14 cellular contexts compared by ENCODE assay signal in genomic region chr9:123377211-123377971, GRCh38. TPM values are rescaled to one million over a fixed set of nuclear protein-coding genes. Genes with fewer than 3 reads are reported as not detected.
DNase-seq lines count a peak whose midpoint lies in the region; ATAC-seq and TF ChIP-seq lines count a peak whose summit lies in the region.
"Had no signal": no experiment of that assay in that cellular context is flagged by ENCODE, and none has a peak within 500 bp of the region (broad histone marks: within the 10 kb centered on the region; RNA-seq: fewer than 3 reads in every experiment).

No MANE protein-coding gene starts in this region.

- no peak overlapping the region for H2BK120ac ChIP-seq in neuronal stem cell (ENCODE audit: low read depth, low read length)

- H3K27me3 ChIP-seq in BLaER1 = peaks cover 29% of the 10 kb centered on the region
- no peaks in the 10 kb centered on the region for H3K27me3 ChIP-seq in NT2/D1 (ENCODE audit: insufficient read depth, insufficient read length)
- no peaks in the 10 kb centered on the region for H3K27me3 ChIP-seq in neuronal stem cell (ENCODE audit: control insufficient read depth in 3 of 3, insufficient read depth in 3 of 3, low read depth in 1 of 3, low read length in 3 of 3)

- no peak overlapping the region for H3K23ac ChIP-seq in neuronal stem cell (ENCODE audit: low read depth, low read length, poor library complexity)

- peaks cover 55% of the 10 kb centered on the region for H3K4me1 ChIP-seq in BLaER1
- H3K4me1 ChIP-seq in NT2/D1 (ENCODE audit: insufficient read depth, insufficient read length) = peaks cover 40% of the 10 kb centered on the region
- peaks cover 22 to 42% of the 10 kb centered on the region in 2 donors for H3K4me1 ChIP-seq in neuronal stem cell (ENCODE audit: control insufficient read depth in 2 of 2, insufficient read depth in 1 of 2, low read depth in 1 of 2, low read length in 2 of 2)

- H3K14ac ChIP-seq in neuronal stem cell (ENCODE audit: low read length) = peak overlapping the region; percentile 60

- no peaks in the 10 kb centered on the region; the same call in 1 of the 2 replicates for H3K36me3 ChIP-seq in BLaER1
- H3K36me3 ChIP-seq in NT2/D1 (ENCODE audit: insufficient read depth, insufficient read length, low read length) = no peaks in the 10 kb centered on the region
- H3K36me3 ChIP-seq in neuronal stem cell (replicated peaks in 1 of 2; ENCODE audit: control insufficient read depth in 2 of 2, insufficient read depth in 2 of 2, low read length in 2 of 2) = peaks cover 29 to 71% of the 10 kb centered on the region in 2 donors

- H3K9me3 ChIP-seq in BLaER1 (no peaks in the 10 kb centered on the region), NT2/D1 (ENCODE audit: insufficient read depth, low read length) (no peaks in the 10 kb centered on the region), neuronal stem cell (replicated peaks in 1 of 2; ENCODE audit: control insufficient read depth in 2 of 2, insufficient read depth in 1 of 2, low read depth in 1 of 2, low read length in 2 of 2) (no peaks in the 10 kb centered on the region)

- peak overlapping the region; percentile 97 for H2BK5ac ChIP-seq in neuronal stem cell (ENCODE audit: low read length)

- H3K4me3 ChIP-seq in BLaER1 = no peak overlapping the region
- no peak overlapping the region for H3K4me3 ChIP-seq in NT2/D1 (ENCODE audit: insufficient read length, low read depth)
- no peak overlapping the region for H3K4me3 ChIP-seq in neuronal stem cell (ENCODE audit: low read length in 2 of 2)

- no CpG with 5 or more reads among the region's 21 CpGs for WGBS in neuronal stem cell (ENCODE audit: extremely low coverage in 2 of 2, insufficient read length in 2 of 2, insufficient replicate concordance in 1 of 2), 2 donors

- H3K4ac ChIP-seq in neuronal stem cell (ENCODE audit: low read length) = no peak overlapping the region

- no peak overlapping the region for H2AFZ ChIP-seq in neuronal stem cell (ENCODE audit: low read length)

- TF ChIP-seq POLR2A in erythroblast (IDR thresholded peaks at IDR 0.05; ENCODE audit: low read length) = no peak

- peaks cover 61% of the 10 kb centered on the region for H4K20me1 ChIP-seq in BLaER1

- H4K91ac ChIP-seq in neuronal stem cell (ENCODE audit: low read depth, low read length, poor library complexity) = no peak overlapping the region

- H3K9ac ChIP-seq in BLaER1 = peak overlapping the region; percentile 32; the same call in 1 of the 2 replicates
- H3K9ac ChIP-seq in NT2/D1 (ENCODE audit: insufficient read length, low read depth) = peak overlapping the region; percentile 12
- peak overlapping the region; percentile 75 for H3K9ac ChIP-seq in neuronal stem cell (ENCODE audit: low read depth, low read length, poor library complexity)

- peaks cover 25% of the 10 kb centered on the region for H3K79me1 ChIP-seq in neuronal stem cell (ENCODE audit: low read depth, low read length)

- H3K4me2 ChIP-seq in BLaER1 (peak overlapping the region; percentile 83), neuronal stem cell (ENCODE audit: insufficient read depth, low read length, poor library complexity, severe bottlenecking) (no peak overlapping the region)

- H4K8ac ChIP-seq in neuronal stem cell (ENCODE audit: low read depth, low read length) = no peak overlapping the region

- peak overlapping the region; percentile 32 for H2AK5ac ChIP-seq in neuronal stem cell (ENCODE audit: low read depth, low read length)

- DNase-seq in NT2/D1 (ENCODE audit: low read depth, low spot score) = no peak
- peak; percentile 42 to 50 for DNase-seq in erythroblast (lab: John Stamatoyannopoulos, UW)
- DNase-seq in neuronal stem cell (ENCODE audit: low spot score) = no peak
- no peak for DNase-seq in cerebellum (ENCODE audit: low spot score)
- no peak for DNase-seq in NCI-H2227 (lab: John Stamatoyannopoulos, UW; ENCODE audit: unreplicated experiment)
- DNase-seq in NOMO-1 (lab: John Stamatoyannopoulos, UW; ENCODE audit: unreplicated experiment in 2 of 2) = no peak
- DNase-seq: activated CD4-positive, alpha-beta T cell treated with anti-CD3 and anti-CD28 coated beads for 1 hour; NCI-H187 treated with DMSO at 0.1 percent for 48 hours; stimulated activated CD4-positive, alpha-beta T cell treated with anti-CD3 and anti-CD28 coated beads, Interleukin-15, amount 100 ng/mL, for 24 hours; T-helper 2 cell had no signal

- H3K27ac ChIP-seq in BLaER1 (0 out of 2 replicates have a peak overlapping the region, but pooled peaks have one; percentile 4), neuronal stem cell (replicated peaks; ENCODE audit: low read length) (no peak overlapping the region)

- H3K18ac ChIP-seq in neuronal stem cell (ENCODE audit: low read length) = peak overlapping the region; percentile 62

- H2BK15ac ChIP-seq in neuronal stem cell (ENCODE audit: low read length) = no peak overlapping the region

- ATAC-seq in HG03565 (IDR thresholded peaks at IDR 0.05; ENCODE audit: unreplicated experiment) = no peak

- no peak overlapping the region for H2BK12ac ChIP-seq in neuronal stem cell (ENCODE audit: low read length)

RNA-seq across cellular contexts. Expression of gene CRB2, which starts 21.4 kb away (rescaled TPM):
- 41.7 TPM for polyA plus RNA-seq in neuronal stem cell (2013, experiment 1 of 2)
- polyA plus RNA-seq in neuronal stem cell (2013, experiment 2 of 2) = 41.7 TPM
- total RNA-seq in cerebellum = 18.1 TPM
- total RNA-seq: mononuclear cell, RPMI7951 had no signal

Comparison
In these comparisons a context has a peak if more than half of its experiments do, and no peak if none do; other contexts are left out.
1. H3K9ac ChIP-seq: peak in every context shown above with its lines; median percentile 75 in neuronal stem cell; 32 in BLaER1; 12 in NT2/D1.
2. DNase-seq: peak in erythroblast (2 of 2); none in NT2/D1 (single experiment), neuronal stem cell (single experiment), cerebellum (single experiment), NCI-H2227 (single experiment) and NOMO-1 (0 of 2).